ENCODE assay signal across 23 cellular contexts in the genomic region with DNA sequence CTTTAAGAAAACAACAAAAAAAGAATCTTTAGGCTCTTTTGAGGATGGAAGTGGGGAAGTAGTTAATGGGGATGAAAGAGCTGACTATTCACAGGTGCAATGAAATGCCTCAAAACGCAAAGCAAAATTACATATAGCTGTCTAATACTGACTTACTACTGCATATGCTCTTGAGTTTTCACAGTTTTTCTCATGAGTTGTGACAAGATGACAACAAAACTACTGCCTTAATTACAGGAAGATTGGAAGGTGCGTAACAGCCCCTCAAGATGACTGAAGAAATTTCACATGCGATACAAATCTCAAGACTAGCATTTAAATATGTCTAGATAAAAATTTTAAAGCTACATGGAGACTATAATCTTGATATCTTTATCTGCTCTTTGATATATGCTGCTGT.
"Had no signal": no experiment of that assay in that cellular context is flagged by ENCODE, and none has a peak within 500 bp of the region (broad histone marks: within the 10 kb centered on the region; RNA-seq: fewer than 3 reads in every experiment).

No MANE protein-coding gene starts in this region.

- H3K9me3 ChIP-seq: colonic mucosa, esophagus muscularis mucosa, esophagus squamous epithelium, gastrocnemius medialis, gastroesophageal sphincter, heart left ventricle, heart right ventricle had no signal

- H3K27me3 ChIP-seq: colonic mucosa, dorsolateral prefrontal cortex, esophagus muscularis mucosa, esophagus squamous epithelium, foreskin keratinocyte, gastrocnemius medialis, gastroesophageal sphincter, heart left ventricle, heart right ventricle had no signal

- H3K27ac ChIP-seq: colonic mucosa, coronary artery, dorsolateral prefrontal cortex, epithelial cell of prostate, esophagus muscularis mucosa, esophagus squamous epithelium, foreskin keratinocyte, gastrocnemius medialis, gastroesophageal sphincter, heart left ventricle, heart right ventricle had no signal

- DNase-seq: colonic mucosa; cortex of kidney; dermis blood vessel endothelial cell; dorsolateral prefrontal cortex; effector CD4-positive, alpha-beta T cell; effector CD8-positive, alpha-beta T cell; effector memory CD4-positive, alpha-beta T cell; effector memory CD8-positive, alpha-beta T cell; endodermal cell; erythroblast; esophagus squamous epithelium; foreskin fibroblast; foreskin keratinocyte; foreskin melanocyte; gastrocnemius medialis; glutamatergic neuron; head of caudate nucleus; heart left ventricle; heart right ventricle had no signal

- H3K36me3 ChIP-seq: colonic mucosa, esophagus muscularis mucosa, esophagus squamous epithelium, gastrocnemius medialis, gastroesophageal sphincter, heart left ventricle, heart right ventricle had no signal

- H3K4me3 ChIP-seq: colonic mucosa, coronary artery, dorsolateral prefrontal cortex, esophagus muscularis mucosa, esophagus squamous epithelium, gastrocnemius medialis, gastroesophageal sphincter, heart left ventricle, heart right ventricle had no signal
